Comparison of ENCODE assay signal across 15 cellular contexts in genomic region chr6:169428532-169428931, GRCh38.
DNase-seq lines count a peak whose midpoint lies in the region; ATAC-seq and TF ChIP-seq lines count a peak whose summit lies in the region.
"Had no signal": no experiment of that assay in that cellular context is flagged by ENCODE, and none has a peak within 500 bp of the region (broad histone marks: within the 10 kb centered on the region; RNA-seq: fewer than 3 reads in every experiment).

No MANE protein-coding gene starts in this region.

- POLR2A ChIA-PET in HEK293T (lab: Yijun Ruan, JAX): no interaction called here

- H3K4me1 ChIP-seq in adrenal gland (replicated peaks in 1 of 2) (peaks cover 7 to 13% of the 10 kb centered on the region in 2 donors), skeletal muscle tissue (ENCODE audit: control insufficient read depth in 3 of 3, insufficient read depth in 3 of 3, low read length in 3 of 3) (peaks cover 0 to 10% (median 3%) of the 10 kb centered on the region in 3 donors)
- H3K4me1 ChIP-seq: lower lobe of right lung had no signal

- peaks cover 5% of the 10 kb centered on the region for H3K36me3 Mint-ChIP-seq in T-helper 17 cell (ENCODE audit: low read depth)

- peak overlapping the region in 3 of 5 donors; percentile 54 to 89 (median 68) for H3K27ac ChIP-seq in adrenal gland
- H3K27ac ChIP-seq in skeletal muscle tissue (ENCODE audit: low read depth, low read length): peak overlapping the region; percentile 0

- H3K9ac ChIP-seq in skeletal muscle tissue (ENCODE audit: low read depth in 1 of 3, low read length in 3 of 3): no peak overlapping the region

- H3K4me3 ChIP-seq in adrenal gland (no peak overlapping the region), skeletal muscle tissue (ENCODE audit: low read length in 3 of 3) (no peak overlapping the region)
- H3K4me3 ChIP-seq: lower lobe of right lung had no signal

- no peak for ATAC-seq in T-helper 17 cell
- no peak for ATAC-seq in GM18520 (IDR thresholded peaks at IDR 0.05; ENCODE audit: unreplicated experiment)
- ATAC-seq in GM18517 (IDR thresholded peaks at IDR 0.05; ENCODE audit: unreplicated experiment): no peak
- ATAC-seq: activated T-helper 17 cell treated with anti-CD3 and anti-CD28 coated beads, Interleukin-2, amount 50 U/mL, for 72 hours; SK-N-SH treated with all-trans-retinoic acid at 6 μM for 48 hours had no signal

- H3K27ac Mint-ChIP-seq in T-helper 17 cell: no peak overlapping the region
- H3K27ac Mint-ChIP-seq: activated T-helper 17 cell treated with anti-CD3 and anti-CD28 coated beads, Interleukin-2, amount 50 U/mL, for 72 hours; CD4-positive, alpha-beta memory T cell had no signal

- no peak overlapping the region for H3K4me3 Mint-ChIP-seq in T-helper 17 cell
- H3K4me3 Mint-ChIP-seq: activated T-helper 17 cell treated with anti-CD3 and anti-CD28 coated beads, Interleukin-2, amount 50 U/mL, for 72 hours; CD4-positive, alpha-beta memory T cell had no signal

- CTCF ChIA-PET in HEK293T (lab: Yijun Ruan, JAX): no interaction called here

- DNase-seq in HEK293T (ENCODE audit: extremely low spot score): no peak
- DNase-seq in adrenal gland: peak in 2 of 7 donors; percentile 18 to 43
- DNase-seq in iPS-NIHi11 (ENCODE audit: low spot score): peak; percentile 69
- DNase-seq in T-helper 17 cell: no peak
- no peak for DNase-seq in NCI-H226
- DNase-seq: activated CD4-positive, CD25-positive, alpha-beta regulatory T cell treated with anti-CD3 and anti-CD28 coated beads, Interleukin-2, amount 50 U/mL, for 72 hours; CD4-positive, alpha-beta memory T cell; lower lobe of right lung; NCI-H524 treated with DMSO at 0.1 percent for 48 hours; small intestine had no signal

- 27 to 64% (median 50%) methylated on average over 10 to 12 of the region's 12 CpGs for WGBS in adrenal gland, 4 donors

- intact Hi-C loops in adrenal gland (cut with DNase I): no loop called here

- H3K36me3 ChIP-seq in adrenal gland (replicated peaks in 1 of 2) (no peaks in the 10 kb centered on the region), skeletal muscle tissue (ENCODE audit: control insufficient read depth in 3 of 3, insufficient read depth in 3 of 3, low read length in 3 of 3) (no peaks in the 10 kb centered on the region)
- H3K36me3 ChIP-seq: lower lobe of right lung had no signal

- H3K4me1 Mint-ChIP-seq in T-helper 17 cell: no peaks in the 10 kb centered on the region
- H3K4me1 Mint-ChIP-seq: activated T-helper 17 cell treated with anti-CD3 and anti-CD28 coated beads, Interleukin-2, amount 50 U/mL, for 72 hours had no signal

- TF ChIP-seq POLR2A in adrenal gland (IDR thresholded peaks at IDR 0.05): no peak

- H3K9me3 ChIP-seq in adrenal gland (replicated peaks in 1 of 3) (peaks cover 0 to 5% (median 4%) of the 10 kb centered on the region in 3 donors), skeletal muscle tissue (ENCODE audit: control insufficient read depth in 3 of 3, low read length in 3 of 3) (peaks cover 7 to 12% (median 8%) of the 10 kb centered on the region in 3 donors), T-helper 17 cell (ENCODE audit: control insufficient read depth, low read length, poor library complexity, severe bottlenecking) (peaks cover 3% of the 10 kb centered on the region)

- H3K27me3 Mint-ChIP-seq in T-helper 17 cell: no peaks in the 10 kb centered on the region
- H3K27me3 Mint-ChIP-seq: CD4-positive, alpha-beta memory T cell had no signal

- no peak for TF ChIP-seq CTCF in adrenal gland (IDR thresholded peaks at IDR 0.05)

- H3K27me3 ChIP-seq in adrenal gland (no peaks in the 10 kb centered on the region), skeletal muscle tissue (ENCODE audit: control insufficient read depth in 3 of 3, insufficient read depth in 3 of 3, low read length in 3 of 3) (peaks cover 0 to 6% (median 3%) of the 10 kb centered on the region in 3 donors)

TF ChIP-seq in HEK293T, 16 proteins besides CTCF, POLR2A, EP300 and RAD21:
- TF ChIP-seq L3MBTL2 (conservative IDR thresholded peaks at IDR 0.05) (0 out of 2 replicates have a peak, but pooled peaks have one; percentile 30), PKNOX1 (IDR thresholded peaks at IDR 0.05) (no peak)
TF ChIP-seq in HEK293T: peak in this region for 1.
